9 cellular contexts compared by ENCODE assay signal in genomic region chr12:130384234-130384633, GRCh38. TPM values are rescaled to one million over a fixed set of nuclear protein-coding genes. Genes with fewer than 3 reads are reported as not detected.
"Had no signal": no experiment of that assay in that cellular context is flagged by ENCODE, and none has a peak within 500 bp of the region (broad histone marks: within the 10 kb centered on the region; RNA-seq: fewer than 3 reads in every experiment).

No MANE protein-coding gene starts in this region.

- ATAC-seq: K562 had no signal

- DNase-seq: IMR-90, KBM-7, KG1 had no signal

- H3K27ac ChIP-seq: HL-60 had no signal

- H3K4me3 ChIP-seq: K562 had no signal

- FAIRE-seq: HTR-8/SVneo, K562 had no signal

RNA-seq across cellular contexts. Expression of gene PIWIL1, which starts 46.5 kb away (rescaled TPM):
- total RNA-seq: HT-29, HT1080, IMR-90, K562 had no signal
- polyA plus RNA-seq: IgD-negative memory B cell, IMR-90, K562 had no signal
